Comparison of ENCODE assay signal across 9 cellular contexts in genomic region chrX:19849433-19850190, GRCh38. TPM values are rescaled to one million over a fixed set of nuclear protein-coding genes. Genes with fewer than 3 reads are reported as not detected.
DNase-seq lines count a peak whose midpoint lies in the region; ATAC-seq, FAIRE-seq and TF ChIP-seq lines count a peak whose summit lies in the region.
"Had no signal": no experiment of that assay in that cellular context is flagged by ENCODE, and none has a peak within 500 bp of the region (broad histone marks: within the 10 kb centered on the region; RNA-seq: fewer than 3 reads in every experiment).

No MANE protein-coding gene starts in this region.

- FAIRE-seq in HTR-8/SVneo (lab: Jason Lieb, UNC) = no peak

- peaks cover 44% of the 10 kb centered on the region for H3K4me1 Mint-ChIP-seq in activated T-helper 2 cell treated with anti-CD3 and anti-CD28 coated beads, Interferon-gamma antibody, Interleukin-2, Interleukin-4, amounts not matched to agents 10 μg/mL and 5 μg/mL and 100 μg/mL, durations not matched to agents 14 hours and 24 hours and 36 hours (ENCODE audit: low read depth)

- no peak overlapping the region for H3K4me3 Mint-ChIP-seq in activated T-helper 2 cell treated with anti-CD3 and anti-CD28 coated beads, Interferon-gamma antibody, Interleukin-2, Interleukin-4, amounts not matched to agents 10 μg/mL and 5 μg/mL and 100 μg/mL, durations not matched to agents 14 hours and 24 hours and 36 hours (ENCODE audit: low read depth)
- H3K4me3 Mint-ChIP-seq: nephron progenitor cell had no signal

- TF ChIP-seq POLR2A in GM18505 (IDR thresholded peaks at IDR 0.05; ENCODE audit: borderline replicate concordance, extremely low read depth, insufficient read depth, insufficient read length) = no peak

- H3K27me3 Mint-ChIP-seq in activated T-helper 2 cell treated with anti-CD3 and anti-CD28 coated beads, Interferon-gamma antibody, Interleukin-2, Interleukin-4, amounts not matched to agents 10 μg/mL and 5 μg/mL and 100 μg/mL, durations not matched to agents 14 hours and 24 hours and 36 hours (ENCODE audit: low read depth) = no peaks in the 10 kb centered on the region

- peak; percentile 59 for ATAC-seq in GM18505 (IDR thresholded peaks at IDR 0.05; ENCODE audit: unreplicated experiment)
- ATAC-seq in GM21447 (IDR thresholded peaks at IDR 0.05; ENCODE audit: unreplicated experiment) = peak; percentile 83
- peak; percentile 82 for ATAC-seq in HG03378 (IDR thresholded peaks at IDR 0.05; ENCODE audit: unreplicated experiment)

- H3K36me3 Mint-ChIP-seq in activated T-helper 2 cell treated with anti-CD3 and anti-CD28 coated beads, Interferon-gamma antibody, Interleukin-2, Interleukin-4, amounts not matched to agents 10 μg/mL and 5 μg/mL and 100 μg/mL, durations not matched to agents 14 hours and 24 hours and 36 hours (ENCODE audit: low read depth) = peaks cover 8% of the 10 kb centered on the region

- no peaks in the 10 kb centered on the region for H3K9me3 Mint-ChIP-seq in activated T-helper 2 cell treated with anti-CD3 and anti-CD28 coated beads, Interferon-gamma antibody, Interleukin-2, Interleukin-4, amounts not matched to agents 10 μg/mL and 5 μg/mL and 100 μg/mL, durations not matched to agents 14 hours and 24 hours and 36 hours

- no peak for DNase-seq in activated T-helper 2 cell treated with anti-CD3 and anti-CD28 coated beads, Interferon-gamma antibody, Interleukin-2, Interleukin-4, amounts not matched to agents 10 μg/mL and 5 μg/mL and 100 μg/mL, durations not matched to agents 14 hours and 24 hours and 36 hours (ENCODE audit: low spot score)
- no peak for DNase-seq in HuH-7 (ENCODE audit: low spot score)
- no peak for DNase-seq in GDM1 (lab: John Stamatoyannopoulos, UW)
- DNase-seq in SHP77 (lab: John Stamatoyannopoulos, UW) = no peak
- no peak for DNase-seq in HTR-8/SVneo (ENCODE audit: insufficient read length, low spot score)
- DNase-seq: nephron progenitor cell had no signal

- H3K27ac Mint-ChIP-seq in activated T-helper 2 cell treated with anti-CD3 and anti-CD28 coated beads, Interferon-gamma antibody, Interleukin-2, Interleukin-4, amounts not matched to agents 10 μg/mL and 5 μg/mL and 100 μg/mL, durations not matched to agents 14 hours and 24 hours and 36 hours = peak overlapping the region; percentile 46
- H3K27ac Mint-ChIP-seq: nephron progenitor cell had no signal

- intact Hi-C loops in activated T-helper 2 cell treated with anti-CD3 and anti-CD28 coated beads, Interferon-gamma antibody, Interleukin-2, Interleukin-4, amounts not matched to agents 10 μg/mL and 5 μg/mL and 100 μg/mL, durations not matched to agents 14 hours and 24 hours and 36 hours (cut with micrococcal nuclease) = no loop called here

RNA-seq across cellular contexts. Expression of gene SH3KBP1, which starts 37.8 kb away (rescaled TPM):
- total RNA-seq in activated T-helper 2 cell treated with anti-CD3 and anti-CD28 coated beads, Interferon-gamma antibody, Interleukin-2, Interleukin-4, amounts not matched to agents 10 μg/mL and 5 μg/mL and 100 μg/mL, durations not matched to agents 14 hours and 24 hours and 36 hours = 61.6 and 67.9 TPM in 2 replicates
